Comparison of ENCODE assay signal across 35 cellular contexts in genomic region chr15:51386029-51386428, GRCh38. TPM values are rescaled to one million over a fixed set of nuclear protein-coding genes. Genes with fewer than 3 reads are reported as not detected.
"Had no signal": no experiment of that assay in that cellular context is flagged by ENCODE, and none has a peak within 500 bp of the region (broad histone marks: within the 10 kb centered on the region; RNA-seq: fewer than 3 reads in every experiment).

No MANE protein-coding gene starts in this region.

- H3K4me3 Mint-ChIP-seq: activated CD4-positive, alpha-beta memory T cell treated with anti-CD3 and anti-CD28 coated beads for 36 hours; activated naive CD4-positive, alpha-beta T cell treated with anti-CD3 and anti-CD28 coated beads, Interleukin-2, amount 10 ng/mL, durations not matched to agents 7 days and 5 days; activated naive CD8-positive, alpha-beta T cell; activated naive CD8-positive, alpha-beta T cell treated with anti-CD3 and anti-CD28 coated beads, Interleukin-2, amount 50 U/mL, for 24 hours; activated T-cell treated with anti-CD3 and anti-CD28 coated beads, Interleukin-2, amount 50 U/mL, for 4 hours; activated T-helper 1 cell treated with anti-CD3 and anti-CD28 coated beads, Interleukin-12 subunit alpha, Interleukin-12 subunit beta, Interleukin-2, Interleukin-4 antibody, amounts not matched to agents 30 ng/mL and 10 ng/mL and 1 ng/mL, durations not matched to agents 14 hours and 24 hours and 36 hours; brain; WTC11 had no signal

- H3K36me3 Mint-ChIP-seq: activated CD4-positive, alpha-beta memory T cell treated with anti-CD3 and anti-CD28 coated beads for 36 hours; activated naive CD4-positive, alpha-beta T cell treated with anti-CD3 and anti-CD28 coated beads, Interleukin-2, amount 10 ng/mL, durations not matched to agents 7 days and 5 days; activated naive CD8-positive, alpha-beta T cell; brain; WTC11 had no signal

- H3K4me3 ChIP-seq: PC-9 had no signal

- H3K4me1 Mint-ChIP-seq: activated naive CD4-positive, alpha-beta T cell treated with anti-CD3 and anti-CD28 coated beads, Interleukin-2, amount 10 ng/mL, durations not matched to agents 7 days and 5 days; activated naive CD8-positive, alpha-beta T cell treated with anti-CD3 and anti-CD28 coated beads, Interleukin-2, amount 50 U/mL, for 24 hours had no signal

- H3K27ac ChIP-seq: KMS-11, PC-9 had no signal

- DNase-seq: activated CD4-positive, alpha-beta memory T cell treated with anti-CD3 and anti-CD28 coated beads for 36 hours; activated CD4-positive, alpha-beta T cell treated with anti-CD3 and anti-CD28 coated beads for 4 hours; activated CD4-positive, alpha-beta T cell treated with anti-CD3 and anti-CD28 coated beads, Interleukin-2, amount 50 U/mL, for 1 hour; activated CD8-positive, alpha-beta memory T cell treated with anti-CD3 and anti-CD28 coated beads, Interleukin-2, amount 50 U/mL, for 4 hours; activated naive CD4-positive, alpha-beta T cell treated with anti-CD3 and anti-CD28 coated beads, Interleukin-2, amount 10 ng/mL, durations not matched to agents 7 days and 5 days; activated naive CD8-positive, alpha-beta T cell treated with anti-CD3 and anti-CD28 coated beads, Interleukin-2, amount 50 U/mL, for 24 hours; activated T-cell treated with anti-CD3 and anti-CD28 coated beads for 4 hours; activated T-cell treated with anti-CD3 and anti-CD28 coated beads, Interleukin-2, amount 50 U/mL, for 4 hours; MM.1S; NCI-H1092 treated with DMSO at 0.1 percent for 48 hours; NCI-H1417; NCI-H146; NCI-H187; NCI-H2029 treated with DMSO at 0.1 percent for 48 hours; NCI-H2107; NCI-H2171; NCI-H510A; NCI-H526; NCI-H748 treated with DMSO at 0.1 percent for 48 hours; NK-92 treated with Interleukin-12 subunit alpha and Interleukin-12 subunit beta, amount 100 ng/mL, for 24 hours; PC-9; Right ventricle myocardium superior; SW 1271; T-helper 1 cell; T-helper 2 cell; T-helper 9 cell had no signal

- H3K27ac Mint-ChIP-seq: activated CD4-positive, alpha-beta memory T cell treated with anti-CD3 and anti-CD28 coated beads for 36 hours; activated naive CD4-positive, alpha-beta T cell treated with anti-CD3 and anti-CD28 coated beads, Interleukin-2, amount 10 ng/mL, durations not matched to agents 7 days and 5 days; activated naive CD8-positive, alpha-beta T cell; activated T-helper 1 cell treated with anti-CD3 and anti-CD28 coated beads, Interleukin-12 subunit alpha, Interleukin-12 subunit beta, Interleukin-2, Interleukin-4 antibody, amounts not matched to agents 30 ng/mL and 10 ng/mL and 1 ng/mL, durations not matched to agents 14 hours and 24 hours and 36 hours; brain; WTC11 had no signal

- H3K9me3 Mint-ChIP-seq: activated CD4-positive, alpha-beta memory T cell treated with anti-CD3 and anti-CD28 coated beads for 36 hours; activated naive CD4-positive, alpha-beta T cell treated with anti-CD3 and anti-CD28 coated beads, Interleukin-2, amount 10 ng/mL, durations not matched to agents 7 days and 5 days; activated naive CD8-positive, alpha-beta T cell treated with anti-CD3 and anti-CD28 coated beads, Interleukin-2, amount 50 U/mL, for 24 hours; activated T-cell treated with anti-CD3 and anti-CD28 coated beads, Interleukin-2, amount 50 U/mL, for 4 hours; activated T-helper 1 cell treated with anti-CD3 and anti-CD28 coated beads, Interleukin-12 subunit alpha, Interleukin-12 subunit beta, Interleukin-2, Interleukin-4 antibody, amounts not matched to agents 30 ng/mL and 10 ng/mL and 1 ng/mL, durations not matched to agents 14 hours and 24 hours and 36 hours; brain; WTC11 had no signal

- ATAC-seq: activated CD4-positive, CD25-positive, alpha-beta regulatory T cell treated with anti-CD3 and anti-CD28 coated beads, Interleukin-2, amount 50 U/mL, for 24 hours; activated naive CD8-positive, alpha-beta T cell treated with anti-CD3 and anti-CD28 coated beads, Interleukin-2, amount 50 U/mL, for 24 hours; activated T-cell treated with anti-CD3 and anti-CD28 coated beads, Interleukin-2, amount 50 U/mL, for 4 hours; WTC11 had no signal

RNA-seq across cellular contexts. Expression of gene GLDN, which starts 44.6 kb away (rescaled TPM):
- total RNA-seq: activated CD4-positive, alpha-beta memory T cell treated with anti-CD3 and anti-CD28 coated beads for 36 hours; activated T-helper 1 cell treated with anti-CD3 and anti-CD28 coated beads, Interleukin-12 subunit alpha, Interleukin-12 subunit beta, Interleukin-2, Interleukin-4 antibody, amounts not matched to agents 30 ng/mL and 10 ng/mL and 1 ng/mL, durations not matched to agents 14 hours and 24 hours and 36 hours; LHCN-M2; OCI-LY7; PC-9 had no signal

RNA-seq across cellular contexts. Expression of gene CYP19A1, which starts 47.6 kb away (rescaled TPM):
- total RNA-seq: activated CD4-positive, alpha-beta memory T cell treated with anti-CD3 and anti-CD28 coated beads for 36 hours; bronchial epithelial cell; WTC11 had no signal
